ENCODE assay signal across 1 cellular context in the genomic region with DNA sequence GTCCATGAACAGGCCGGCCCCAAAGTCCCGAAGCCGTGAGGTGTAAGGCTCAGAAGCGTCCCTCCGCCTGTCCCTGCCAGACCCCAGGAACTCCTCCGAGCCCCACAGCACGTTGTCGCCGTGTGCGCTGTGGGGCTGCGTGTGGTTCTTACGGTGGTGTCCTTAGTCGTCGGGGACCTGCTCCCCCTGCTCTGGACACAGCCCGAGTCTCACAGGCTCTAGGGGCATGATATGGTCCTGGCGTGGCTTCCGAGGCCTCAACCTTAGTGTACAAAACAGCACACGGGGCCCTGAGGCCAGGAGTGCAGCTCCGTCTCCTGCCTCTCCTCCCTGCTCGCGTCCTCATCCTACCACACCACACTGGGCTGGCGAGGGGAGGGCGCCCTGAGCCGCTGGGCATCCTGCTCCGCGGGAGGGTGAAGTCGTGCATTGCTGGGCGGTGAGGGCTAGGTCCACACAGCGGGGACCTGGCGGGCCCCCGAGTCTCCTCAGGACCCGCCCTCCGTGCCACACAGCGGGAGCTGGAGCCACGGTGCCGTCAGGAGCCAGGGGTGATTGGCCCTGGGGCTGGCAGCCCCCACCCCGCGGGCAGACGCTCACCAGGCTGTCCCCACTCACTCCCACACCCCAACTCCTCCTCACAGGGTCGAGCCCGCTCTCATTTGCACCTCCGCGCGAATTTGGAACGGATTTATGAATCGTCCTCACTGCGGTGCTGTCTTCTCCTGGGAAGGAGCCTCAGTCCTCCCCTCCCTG.
TF ChIP-seq lines count a peak whose summit lies in the region.

No MANE protein-coding gene starts in this region.

TF ChIP-seq in A549, 52 proteins besides CTCF, POLR2A, EP300 and RAD21 (continued from another document):
- TF ChIP-seq, protein P1, sequence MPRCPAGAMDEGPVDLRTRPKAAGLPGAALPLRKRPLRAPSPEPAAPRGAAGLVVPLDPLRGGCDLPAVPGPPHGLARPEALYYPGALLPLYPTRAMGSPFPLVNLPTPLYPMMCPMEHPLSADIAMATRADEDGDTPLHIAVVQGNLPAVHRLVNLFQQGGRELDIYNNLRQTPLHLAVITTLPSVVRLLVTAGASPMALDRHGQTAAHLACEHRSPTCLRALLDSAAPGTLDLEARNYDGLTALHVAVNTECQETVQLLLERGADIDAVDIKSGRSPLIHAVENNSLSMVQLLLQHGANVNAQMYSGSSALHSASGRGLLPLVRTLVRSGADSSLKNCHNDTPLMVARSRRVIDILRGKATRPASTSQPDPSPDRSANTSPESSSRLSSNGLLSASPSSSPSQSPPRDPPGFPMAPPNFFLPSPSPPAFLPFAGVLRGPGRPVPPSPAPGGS (IDR thresholded peaks at IDR 0.05) = 0 out of 3 replicates have a peak, but pooled peaks have one; percentile 2
